In genomic region chr12:5432011-5432400, GRCh38 we compare ENCODE assay signal across 8 cellular contexts. TPM values are rescaled to one million over a fixed set of nuclear protein-coding genes. Genes with fewer than 3 reads are reported as not detected.
DNase-seq lines count a peak whose midpoint lies in the region; ATAC-seq and TF ChIP-seq lines count a peak whose summit lies in the region.

TSS of gene NTF3 (plus strand) at chr12:5432108. CDS start at chr12:5432325, 217 bp downstream.

- WGBS in tibial nerve, 2 donors = 1% methylated on average over 29 to 34 of the region's 34 CpGs

- no peak for ATAC-seq in natural killer cell
- no peak for ATAC-seq in natural killer cell treated with Interleukin-12 subunit alpha and Interleukin-12 subunit beta and Interleukin-15 and Interleukin-18, amount 100 ng/mL, for 72 hours
- ATAC-seq in HG03025 (IDR thresholded peaks at IDR 0.05; ENCODE audit: low FRiP score, unreplicated experiment) = no peak

- no peaks in the 10 kb centered on the region for H3K36me3 Mint-ChIP-seq in natural killer cell
- no peaks in the 10 kb centered on the region for H3K36me3 Mint-ChIP-seq in natural killer cell treated with Interleukin-12 subunit alpha and Interleukin-12 subunit beta and Interleukin-15 and Interleukin-18, amount 100 ng/mL, for 72 hours
- H3K36me3 Mint-ChIP-seq in Calu3 (ENCODE audit: insufficient read depth, unreplicated experiment) = no peaks in the 10 kb centered on the region

- no peak for TF ChIP-seq POLR2A in tibial nerve (IDR thresholded peaks at IDR 0.05)

- H3K4me1 ChIP-seq in tibial nerve = peaks cover 0 to 50% (median 5%) of the 10 kb centered on the region in 4 donors

- DNase-seq in natural killer cell (no peak), astrocyte of the hippocampus (ENCODE audit: low read depth, low spot score) (peak; percentile 73), kidney epithelial cell (ENCODE audit: low read depth) (no peak), tibial nerve (ENCODE audit: low spot score in 2 of 2) (no peak), Calu3 (no peak), globus pallidus (ENCODE audit: low spot score) (no peak)
- DNase-seq in natural killer cell treated with Interleukin-12 subunit alpha and Interleukin-12 subunit beta and Interleukin-15 and Interleukin-18, amount 100 ng/mL, for 72 hours (ENCODE audit: low spot score) = no peak

- no peaks in the 10 kb centered on the region for H3K9me3 ChIP-seq in tibial nerve

- TF ChIP-seq CTCF in natural killer cell (IDR thresholded peaks at IDR 0.05) = no peak
- no peak for TF ChIP-seq CTCF in kidney epithelial cell (IDR thresholded peaks at IDR 0.05; ENCODE audit: insufficient read depth, low read length, poor library complexity, severe bottlenecking)
- no peak for TF ChIP-seq CTCF in tibial nerve (IDR thresholded peaks at IDR 0.05)
- TF ChIP-seq CTCF in Calu3 (IDR thresholded peaks at IDR 0.05; ENCODE audit: unreplicated experiment) = no peak

- H3K36me3 ChIP-seq in kidney epithelial cell (ENCODE audit: control insufficient read depth, insufficient read depth, low read length) (no peaks in the 10 kb centered on the region), tibial nerve (no peaks in the 10 kb centered on the region)

- CTCF ChIA-PET in Calu3 (lab: Charles Lee) = no interaction called here

- peak in 1 of 2 donors; percentile 34 for TF ChIP-seq EP300 in tibial nerve (IDR thresholded peaks at IDR 0.05)

- H3K27me3 Mint-ChIP-seq in natural killer cell (ENCODE audit: low read depth in 2 of 2) = peaks cover 35 to 41% of the 10 kb centered on the region in 2 donors
- H3K27me3 Mint-ChIP-seq in natural killer cell treated with Interleukin-12 subunit alpha and Interleukin-12 subunit beta and Interleukin-15 and Interleukin-18, amount 100 ng/mL, for 72 hours = peaks cover 35 to 41% of the 10 kb centered on the region in 2 donors
- H3K27me3 Mint-ChIP-seq in Calu3 (ENCODE audit: unreplicated experiment) = no peaks in the 10 kb centered on the region

- H3K9me3 Mint-ChIP-seq in natural killer cell (no peaks in the 10 kb centered on the region), Calu3 (ENCODE audit: low read depth, unreplicated experiment) (peaks cover 2% of the 10 kb centered on the region)
- H3K9me3 Mint-ChIP-seq in natural killer cell treated with Interleukin-12 subunit alpha and Interleukin-12 subunit beta and Interleukin-15 and Interleukin-18, amount 100 ng/mL, for 72 hours = no peaks in the 10 kb centered on the region

- H3K4me3 ChIP-seq in kidney epithelial cell (ENCODE audit: low read depth, low read length) (peak within 1 kb of the TSS; percentile 59), tibial nerve (peak within 1 kb of the TSS; percentile 27 to 55 (median 39))

- H3K27me3 ChIP-seq in kidney epithelial cell (ENCODE audit: control insufficient read depth, insufficient read depth, low read length) (peaks cover 36% of the 10 kb centered on the region), tibial nerve (peaks cover 0 to 75% of the 10 kb centered on the region in 2 donors)

- H3K4me1 Mint-ChIP-seq in natural killer cell (peaks cover 0 to 9% of the 10 kb centered on the region in 2 donors), Calu3 (ENCODE audit: low read depth, unreplicated experiment) (no peaks in the 10 kb centered on the region)
- H3K4me1 Mint-ChIP-seq in natural killer cell treated with Interleukin-12 subunit alpha and Interleukin-12 subunit beta and Interleukin-15 and Interleukin-18, amount 100 ng/mL, for 72 hours (ENCODE audit: low read depth in 2 of 2) = peaks cover 0 to 3% of the 10 kb centered on the region in 2 donors

- peak within 1 kb of the TSS in 3 of 4 donors; percentile 30 to 71 (median 66) for H3K27ac ChIP-seq in tibial nerve

- BruUV-seq in Calu3 (replicated peaks; lab: Mats Ljungman, UMichigan) = no TSS peak

- intact Hi-C loops in natural killer cell (cut with micrococcal nuclease) (no loop called here), Calu3 (cut with micrococcal nuclease; ENCODE audit: unreplicated experiment) (no loop called here)

- H3K27ac Mint-ChIP-seq in natural killer cell (no peak within 1 kb of the TSS), Calu3 (ENCODE audit: unreplicated experiment) (no peak within 1 kb of the TSS)
- no peak within 1 kb of the TSS for H3K27ac Mint-ChIP-seq in natural killer cell treated with Interleukin-12 subunit alpha and Interleukin-12 subunit beta and Interleukin-15 and Interleukin-18, amount 100 ng/mL, for 72 hours

- H3K4me3 Mint-ChIP-seq in natural killer cell = peak within 1 kb of the TSS; percentile 61
- H3K4me3 Mint-ChIP-seq in natural killer cell treated with Interleukin-12 subunit alpha and Interleukin-12 subunit beta and Interleukin-15 and Interleukin-18, amount 100 ng/mL, for 72 hours = no peak within 1 kb of the TSS
- no peak within 1 kb of the TSS for H3K4me3 Mint-ChIP-seq in Calu3 (ENCODE audit: low read depth, unreplicated experiment)

RNA-seq across cellular contexts. Expression of gene NTF3, which starts in this region (rescaled TPM):
- total RNA-seq in natural killer cell = not detected
- not detected for total RNA-seq in natural killer cell treated with Interleukin-12 subunit alpha and Interleukin-12 subunit beta and Interleukin-15 and Interleukin-18, amount 100 ng/mL, for 72 hours
- 0.34 TPM in 1 of 2 replicates, not detected in the other for total RNA-seq in kidney epithelial cell
- 1 to 10 TPM in 2 of 4 donors, not detected in 2; 1.2 to 5.3 TPM for total RNA-seq in tibial nerve
- not detected in 2 replicates for total RNA-seq in Calu3 (2022)
